In genomic region chr3:125519678-125520562, GRCh38 we compare ENCODE assay signal across 8 cellular contexts. TPM values are rescaled to one million over a fixed set of nuclear protein-coding genes. Genes with fewer than 3 reads are reported as not detected.
DNase-seq lines count a peak whose midpoint lies in the region; ATAC-seq and TF ChIP-seq lines count a peak whose summit lies in the region.

SNX4 (minus strand) TSS chr3:125520202; CDS start chr3:125520172, 30 bp downstream.

- H3K4me3 ChIP-seq in osteoblast (ENCODE audit: insufficient read depth, low read length) (peak within 1 kb of the TSS; percentile 93), testis (peak within 1 kb of the TSS; percentile 83 to 95)

- H3K9me3 ChIP-seq in osteoblast (ENCODE audit: low read depth, low read length) (no peaks in the 10 kb centered on the region), testis (no peaks in the 10 kb centered on the region)

- H3K27me3 ChIP-seq in osteoblast (ENCODE audit: insufficient read depth, low read length) (no peaks in the 10 kb centered on the region), testis (no peaks in the 10 kb centered on the region)

- 1 to 2% methylated on average over 38 to 61 of the region's 65 CpGs for WGBS in testis, 2 donors

- DNase-seq in GM10266 (ENCODE audit: extremely low spot score), result peak; percentile 91
- DNase-seq in NCI-H1105 (lab: John Stamatoyannopoulos, UW), result peak; percentile 95
- peak; percentile 83 for DNase-seq in SKM-1 treated with dmso at 0.1 percent for 144 hours (lab: John Stamatoyannopoulos, UW; ENCODE audit: unreplicated experiment)
- peak; percentile 92 for DNase-seq in glutamatergic neuron
- peak; percentile 98 for DNase-seq in osteoblast (ENCODE audit: insufficient read length, low spot score, missing footprints)
- peak; percentile 96 for DNase-seq in testis

- peak; percentile 89 for ATAC-seq in HG02642 (IDR thresholded peaks at IDR 0.05; ENCODE audit: poor library complexity, unreplicated experiment)

- H3K79me2 ChIP-seq in osteoblast (ENCODE audit: insufficient read depth, low read length), result peaks cover 54% of the 10 kb centered on the region

- H3K27ac Mint-ChIP-seq in activated naive CD8-positive, alpha-beta T cell, result peak within 1 kb of the TSS; percentile 90
- H3K27ac Mint-ChIP-seq in glutamatergic neuron (ENCODE audit: unreplicated experiment), result peak within 1 kb of the TSS; percentile 96

- no peak for TF ChIP-seq POLR2A in testis (IDR thresholded peaks at IDR 0.05)

- H3K27ac ChIP-seq in osteoblast (ENCODE audit: low read depth, low read length) (peak within 1 kb of the TSS; percentile 74), testis (peak within 1 kb of the TSS; percentile 83 to 90)

- peaks cover 9% of the 10 kb centered on the region for H4K20me1 ChIP-seq in osteoblast (ENCODE audit: insufficient read depth, low read length)

- H2AFZ ChIP-seq in osteoblast (ENCODE audit: low read length), result peak within 1 kb of the TSS; percentile 93

- intact Hi-C loops in testis (cut with DNase I; ENCODE audit: low total_unique reads), result no loop called here

- H3K4me1 Mint-ChIP-seq in activated naive CD8-positive, alpha-beta T cell (ENCODE audit: low read depth), result peaks cover 37% of the 10 kb centered on the region
- peaks cover 4% of the 10 kb centered on the region for H3K4me1 Mint-ChIP-seq in glutamatergic neuron (ENCODE audit: low read depth, unreplicated experiment)

- peak within 1 kb of the TSS; percentile 96 for H3K4me2 ChIP-seq in osteoblast (ENCODE audit: insufficient read depth, low read length)

- H3K4me3 Mint-ChIP-seq in activated naive CD8-positive, alpha-beta T cell, result peak within 1 kb of the TSS; percentile 97
- H3K4me3 Mint-ChIP-seq in glutamatergic neuron (ENCODE audit: unreplicated experiment), result peak within 1 kb of the TSS; percentile 98

- no peak for TF ChIP-seq CTCF in GM10266 (IDR thresholded peaks at IDR 0.05; ENCODE audit: control insufficient read depth, insufficient read depth, low read depth, missing control alignments)
- no peak for TF ChIP-seq CTCF in glutamatergic neuron (IDR thresholded peaks at IDR 0.05; ENCODE audit: partially characterized antibody, unreplicated experiment)
- no peak for TF ChIP-seq CTCF in osteoblast (IDR thresholded peaks at IDR 0.05; ENCODE audit: extremely low read depth, low read depth, low read length)
- TF ChIP-seq CTCF in testis (IDR thresholded peaks at IDR 0.05), result no peak

- no peaks in the 10 kb centered on the region for H3K27me3 Mint-ChIP-seq in activated naive CD8-positive, alpha-beta T cell
- peaks cover 2% of the 10 kb centered on the region for H3K27me3 Mint-ChIP-seq in glutamatergic neuron (ENCODE audit: unreplicated experiment)

- peaks cover 9% of the 10 kb centered on the region for H3K36me3 Mint-ChIP-seq in activated naive CD8-positive, alpha-beta T cell
- H3K36me3 Mint-ChIP-seq in glutamatergic neuron (ENCODE audit: unreplicated experiment), result peaks cover 3% of the 10 kb centered on the region

- H3K4me1 ChIP-seq in osteoblast (ENCODE audit: insufficient read depth, low read length), result peaks cover 14% of the 10 kb centered on the region
- peaks cover 4% of the 10 kb centered on the region for H3K4me1 ChIP-seq in testis

- H3K9me3 Mint-ChIP-seq in activated naive CD8-positive, alpha-beta T cell (ENCODE audit: low read depth), result no peaks in the 10 kb centered on the region
- peaks cover 4% of the 10 kb centered on the region for H3K9me3 Mint-ChIP-seq in glutamatergic neuron (ENCODE audit: unreplicated experiment)

- peaks cover 7% of the 10 kb centered on the region for H3K36me3 ChIP-seq in osteoblast (ENCODE audit: insufficient read depth, low read length)
- no peaks in the 10 kb centered on the region for H3K36me3 ChIP-seq in testis (ENCODE audit: low read depth, missing control alignments)

RNA-seq across cellular contexts. Expression of gene SNX4, which starts in this region (rescaled TPM):
- 53.2 TPM for total RNA-seq in glutamatergic neuron (ENCODE audit: unreplicated experiment)
- total RNA-seq in osteoblast, result 34.5 and 36.2 TPM in 2 replicates
- total RNA-seq in testis, result 10 to 100 TPM; 60.7 to 67.2 TPM
- polyA plus RNA-seq in testis (ENCODE audit: insufficient read depth, low read depth, low replicate concordance), result 22.8 TPM

Comparison
In these comparisons a context has a peak if more than half of its experiments do, and no peak if none do; other contexts are left out.
1. Peak in every context shown above with its lines: DNase-seq, ATAC-seq, H3K4me3 ChIP-seq and H3K27ac ChIP-seq.